8 cellular contexts compared by ENCODE assay signal in the genomic region with DNA sequence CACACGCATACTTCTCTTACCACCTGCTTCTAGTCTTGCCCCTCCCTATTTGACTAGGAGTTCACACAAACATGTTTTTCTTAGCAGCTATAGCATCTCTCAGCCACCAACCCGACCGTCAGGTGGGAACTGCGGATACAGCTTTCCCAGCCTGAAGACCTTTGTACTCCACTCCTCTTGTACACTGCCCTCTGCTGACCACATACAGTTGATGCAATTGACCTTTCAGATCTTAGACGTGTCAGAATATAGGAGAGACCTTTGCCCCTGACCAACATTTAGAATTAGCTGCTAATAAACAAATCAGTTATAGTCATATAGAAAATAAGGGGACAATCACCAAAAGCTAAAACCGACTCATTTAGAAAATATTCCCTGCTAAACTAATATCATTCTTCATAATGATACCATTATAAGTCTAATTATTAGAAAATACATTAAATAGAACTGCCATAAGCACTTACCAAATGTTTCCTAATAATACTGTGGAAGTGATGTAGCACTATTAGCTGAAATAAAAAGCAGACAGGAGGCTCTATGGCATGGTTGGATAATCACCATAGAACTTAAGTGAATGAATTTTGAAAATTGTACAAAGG.
A peak's percentile ranks its signal among the peaks of the same experiment; 100 is the strongest.
DNase-seq lines count a peak whose midpoint lies in the region; ATAC-seq and TF ChIP-seq lines count a peak whose summit lies in the region.

No MANE protein-coding gene starts in this region.

- no peak for DNase-seq in AG09309 (ENCODE audit: low read depth)
- peak; percentile 85 for DNase-seq in NAMALWA (ENCODE audit: low spot score)
- DNase-seq in SHP77 (lab: John Stamatoyannopoulos, UW), result peak; percentile 57 to 65
- DNase-seq in fibroblast of pulmonary artery (ENCODE audit: low read depth), result peak; percentile 58
- DNase-seq in osteoblast (ENCODE audit: insufficient read length, low spot score, missing footprints), result no peak
- no peak for DNase-seq in GF-D8 (lab: John Stamatoyannopoulos, UW)

- H3K4me2 ChIP-seq in osteoblast (ENCODE audit: insufficient read depth, low read length), result no peak overlapping the region

- TF ChIP-seq CTCF in AG09309 (IDR thresholded peaks at IDR 0.05; ENCODE audit: control insufficient read depth, insufficient read depth, low read depth, low read length, missing control alignments) (peak; percentile 80), fibroblast of pulmonary artery (IDR thresholded peaks at IDR 0.05; ENCODE audit: low read length, missing control alignments) (peak; percentile 82), osteoblast (IDR thresholded peaks at IDR 0.05; ENCODE audit: extremely low read depth, low read depth, low read length) (peak; percentile 59)

- no peaks in the 10 kb centered on the region for H3K36me3 ChIP-seq in osteoblast (ENCODE audit: insufficient read depth, low read length)

- H3K4me1 ChIP-seq in osteoblast (ENCODE audit: insufficient read depth, low read length), result no peaks in the 10 kb centered on the region

- H3K27me3 ChIP-seq in osteoblast (ENCODE audit: insufficient read depth, low read length), result no peaks in the 10 kb centered on the region

- no peak overlapping the region for H2AFZ ChIP-seq in osteoblast (ENCODE audit: low read length)

- no peaks in the 10 kb centered on the region for H4K20me1 ChIP-seq in osteoblast (ENCODE audit: insufficient read depth, low read length)

- no peak overlapping the region for H3K27ac ChIP-seq in osteoblast (ENCODE audit: low read depth, low read length)

- no peaks in the 10 kb centered on the region for H3K79me2 ChIP-seq in osteoblast (ENCODE audit: insufficient read depth, low read length)

- no peak overlapping the region for H3K4me3 ChIP-seq in AG09309 (ENCODE audit: control insufficient read depth, low read depth, low read length)
- H3K4me3 ChIP-seq in fibroblast of pulmonary artery (replicated peaks; ENCODE audit: low read depth, low read length), result no peak overlapping the region
- H3K4me3 ChIP-seq in osteoblast (ENCODE audit: insufficient read depth, low read length), result no peak overlapping the region

- ATAC-seq in GM18511 (IDR thresholded peaks at IDR 0.05; ENCODE audit: unreplicated experiment) (peak; percentile 81), HG02798 (IDR thresholded peaks at IDR 0.05; ENCODE audit: poor library complexity, unreplicated experiment) (peak; percentile 95)

- H3K9me3 ChIP-seq in osteoblast (ENCODE audit: low read depth, low read length), result no peaks in the 10 kb centered on the region

Comparison
In these comparisons a context has a peak if more than half of its experiments do, and no peak if none do; other contexts are left out.
1. DNase-seq: peak in NAMALWA (single experiment), SHP77 (2 of 2) and fibroblast of pulmonary artery (single experiment); none in AG09309 (single experiment), osteoblast (single experiment) and GF-D8 (single experiment).
2. Peak in every context shown above with its lines, with median percentiles within 50 percentile points of each other: CTCF ChIP-seq.